In genomic region chr16:19213885-19214284, GRCh38 we compare ENCODE assay signal across 17 cellular contexts. TPM values are rescaled to one million over a fixed set of nuclear protein-coding genes. Genes with fewer than 3 reads are reported as not detected.
DNase-seq lines count a peak whose midpoint lies in the region; ATAC-seq and TF ChIP-seq lines count a peak whose summit lies in the region.
"Had no signal": no experiment of that assay in that cellular context is flagged by ENCODE, and none has a peak within 500 bp of the region (broad histone marks: within the 10 kb centered on the region; RNA-seq: fewer than 3 reads in every experiment).

No MANE protein-coding gene starts in this region.

- H3K27ac ChIP-seq in SK-N-SH (ENCODE audit: low read depth in 2 of 2, low read length in 1 of 2) (no peak overlapping the region), HEK293 (ENCODE audit: extremely low read depth, low read depth, low read length) (no peak overlapping the region), PC-3 (ENCODE audit: low read length) (no peak overlapping the region), liver (ENCODE audit: low read depth in 1 of 2, low read length in 2 of 2) (no peak overlapping the region)
- H3K27ac ChIP-seq: left ventricle myocardium inferior had no signal

- POLR2A ChIA-PET in SK-N-SH (lab: Yijun Ruan, JAX), result no interaction called here
- POLR2A ChIA-PET in HEK293 (lab: Yijun Ruan, JAX), result no interaction called here
- POLR2A ChIA-PET in PC-3 (lab: Charles Lee; ENCODE audit: unreplicated experiment), result no interaction called here

- no peaks in the 10 kb centered on the region for H3K9me2 ChIP-seq in SK-N-SH
- no peaks in the 10 kb centered on the region for H3K9me2 ChIP-seq in PC-3 (replicated peaks; ENCODE audit: low read length)

- TF ChIP-seq CTCF in SK-N-SH (IDR thresholded peaks at IDR 0.05), result no peak
- no peak for TF ChIP-seq CTCF in HEK293 (tag by site-specific recombination; IDR thresholded peaks at IDR 0.05)
- peak; percentile 32; the same call in 1 of the 2 replicates for TF ChIP-seq CTCF in PC-3 (conservative IDR thresholded peaks at IDR 0.05; ENCODE audit: low read depth, low read length)
- TF ChIP-seq CTCF in liver (IDR thresholded peaks at IDR 0.05; ENCODE audit: low read depth, low read length, missing input control), result peak; percentile 14
- no peak for TF ChIP-seq CTCF in osteocyte (IDR thresholded peaks at IDR 0.05)

- H3K36me3 Mint-ChIP-seq in osteocyte (ENCODE audit: unreplicated experiment), result no peaks in the 10 kb centered on the region

- H3K9me3 ChIP-seq in SK-N-SH, result no peaks in the 10 kb centered on the region
- H3K9me3 ChIP-seq in HEK293 (ENCODE audit: control insufficient read depth, insufficient read depth, low read depth, low read length), result no peaks in the 10 kb centered on the region
- H3K9me3 ChIP-seq in PC-3 (ENCODE audit: low read length), result no peaks in the 10 kb centered on the region
- H3K9me3 ChIP-seq in liver (ENCODE audit: control insufficient read depth in 4 of 4, low read length in 3 of 4), result no peaks in the 10 kb centered on the region
- H3K9me3 ChIP-seq: Caco-2 had no signal

- H3K36me3 ChIP-seq in SK-N-SH (replicated peaks in 1 of 2; ENCODE audit: control insufficient read depth in 1 of 2, insufficient read depth in 2 of 2, low read length in 1 of 2), result no peaks in the 10 kb centered on the region
- no peaks in the 10 kb centered on the region for H3K36me3 ChIP-seq in HEK293 (ENCODE audit: control insufficient read depth in 2 of 2, insufficient read depth in 1 of 2, low read length in 2 of 2)
- no peaks in the 10 kb centered on the region; the same call in 1 of the 2 replicates for H3K36me3 ChIP-seq in PC-3 (ENCODE audit: low read depth, low read length)
- H3K36me3 ChIP-seq in liver (ENCODE audit: control insufficient read depth in 4 of 4, insufficient read depth in 3 of 4, low read depth in 1 of 4, low read length in 3 of 4), result peaks cover 0 to 2% (median 0%) of the 10 kb centered on the region in 4 donors

- H3K79me2 ChIP-seq in SK-N-SH (ENCODE audit: insufficient read depth) (no peaks in the 10 kb centered on the region), PC-3 (ENCODE audit: low read length) (no peaks in the 10 kb centered on the region)

- intact Hi-C loops in PC-3 (cut with micrococcal nuclease), result no loop called here

- no TSS peak for BruUV-seq in PC-3 (replicated peaks; lab: Mats Ljungman, UMichigan)

- no peak overlapping the region for H3K27ac Mint-ChIP-seq in osteocyte (ENCODE audit: unreplicated experiment)
- H3K27ac Mint-ChIP-seq: progenitor cell of endocrine pancreas had no signal

- H3F3A ChIP-seq in SK-N-SH (replicated peaks; ENCODE audit: insufficient read depth) (no peaks in the 10 kb centered on the region), PC-3 (ENCODE audit: low read length, unreplicated experiment) (no peaks in the 10 kb centered on the region)

- no peaks in the 10 kb centered on the region for H3K9me3 Mint-ChIP-seq in osteocyte (ENCODE audit: unreplicated experiment)

- no peak overlapping the region for H2AFZ ChIP-seq in SK-N-SH (ENCODE audit: low read depth)
- H2AFZ ChIP-seq in PC-3 (ENCODE audit: low read length), result no peak overlapping the region

- ATAC-seq in SK-N-SH treated with all-trans-retinoic acid at 6 μM for 48 hours (no peak), PC-3 (no peak)

- H3K27me3 Mint-ChIP-seq in osteocyte (ENCODE audit: unreplicated experiment), result peaks cover 3% of the 10 kb centered on the region
- H3K27me3 Mint-ChIP-seq: progenitor cell of endocrine pancreas had no signal

- no peak overlapping the region for H3K9ac ChIP-seq in SK-N-SH
- no peak overlapping the region for H3K9ac ChIP-seq in PC-3 (ENCODE audit: low read length)
- H3K9ac ChIP-seq in liver (ENCODE audit: low read depth in 1 of 2, low read length in 2 of 2), result no peak overlapping the region

- H3K4me1 ChIP-seq in SK-N-SH (ENCODE audit: control insufficient read depth in 1 of 2, insufficient read depth in 2 of 2, low read depth in 1 of 2, low read length in 1 of 2), result no peaks in the 10 kb centered on the region
- H3K4me1 ChIP-seq in HEK293 (ENCODE audit: control insufficient read depth, insufficient read depth, low read length), result no peaks in the 10 kb centered on the region
- H3K4me1 ChIP-seq in PC-3 (ENCODE audit: insufficient read depth, low read length), result peaks cover 11% of the 10 kb centered on the region
- H3K4me1 ChIP-seq in liver (ENCODE audit: control insufficient read depth in 4 of 4, insufficient read depth in 4 of 4, low read length in 3 of 4), result no peaks in the 10 kb centered on the region
- H3K4me1 ChIP-seq: Caco-2, left ventricle myocardium inferior had no signal

- H3K27me3 ChIP-seq in SK-N-SH (ENCODE audit: insufficient read depth) (no peaks in the 10 kb centered on the region), PC-3 (ENCODE audit: low read length) (no peaks in the 10 kb centered on the region), liver (ENCODE audit: control insufficient read depth in 4 of 4, insufficient read depth in 4 of 4, low read length in 3 of 4) (no peaks in the 10 kb centered on the region)

- H3K4me3 Mint-ChIP-seq in osteocyte (ENCODE audit: unreplicated experiment), result no peak overlapping the region

- H3K4me2 ChIP-seq in SK-N-SH, result no peak overlapping the region
- H3K4me2 ChIP-seq in PC-3 (ENCODE audit: low read length), result no peak overlapping the region

- TF ChIP-seq EP300 in SK-N-SH (IDR thresholded peaks at IDR 0.05; ENCODE audit: borderline replicate concordance in 1 of 2, low read depth in 1 of 2, low read length in 1 of 2), result no peak

- CTCF ChIA-PET in SK-N-SH (lab: Yijun Ruan, JAX), result interaction anchor here (0.7 to 1.7 kb wide), 4 partner anchors 15 to 159 kb away, joined by 3 to 6 read pairs (median 4); no protein-coding TSS in a partner anchor
- CTCF ChIA-PET in HEK293 (lab: Yijun Ruan, JAX), result interaction anchor here (0.6 to 2.0 kb wide), 4 partner anchors 9 to 341 kb away, joined by 3 to 7 read pairs (median 4); no protein-coding TSS in a partner anchor
- CTCF ChIA-PET in PC-3 (lab: Charles Lee), result no interaction called here

- DNase-seq in SK-N-SH, result no peak
- DNase-seq in PC-3, result no peak
- no peak for DNase-seq in COLO829 (ENCODE audit: low spot score)
- no peak for DNase-seq in osteocyte (ENCODE audit: extremely low spot score, unreplicated experiment)
- no peak for DNase-seq in NCI-H2029 treated with DMSO at 0.1 percent for 48 hours (lab: John Stamatoyannopoulos, UW)
- DNase-seq: cerebellar nuclear complex; foreskin melanocyte; left ventricle myocardium inferior; NCI-H2029; stimulated activated naive CD4-positive, alpha-beta T cell treated with Interleukin-2 at 50 U/mL for 16 hours; T-helper 9 cell had no signal

- H3K4me1 Mint-ChIP-seq in osteocyte (ENCODE audit: unreplicated experiment), result no peaks in the 10 kb centered on the region

- H3K4me3 ChIP-seq in SK-N-SH (ENCODE audit: low read depth in 2 of 2, low read length in 1 of 2), result no peak overlapping the region
- H3K4me3 ChIP-seq in HEK293 (ENCODE audit: low read depth, low read length), result no peak overlapping the region
- no peak overlapping the region for H3K4me3 ChIP-seq in PC-3 (ENCODE audit: low read length)
- no peak overlapping the region for H3K4me3 ChIP-seq in liver (ENCODE audit: low read depth in 1 of 3, low read length in 3 of 3)
- H3K4me3 ChIP-seq: left ventricle myocardium inferior had no signal

- H4K20me1 ChIP-seq in SK-N-SH (ENCODE audit: insufficient read depth) (no peaks in the 10 kb centered on the region), PC-3 (ENCODE audit: low read length) (no peaks in the 10 kb centered on the region)

- TF ChIP-seq RAD21 in SK-N-SH (IDR thresholded peaks at IDR 0.05; ENCODE audit: low read length), result peak; percentile 30
- peak; percentile 19 to 46 for TF ChIP-seq RAD21 in liver (IDR thresholded peaks at IDR 0.05)

TF ChIP-seq in SK-N-SH, 30 proteins besides CTCF, POLR2A, EP300 and RAD21 (continues in another document):
- TF ChIP-seq EZH2phosphoT487 (IDR thresholded peaks at IDR 0.05; ENCODE audit: borderline replicate concordance, low read depth) (no peak), ELF1 (IDR thresholded peaks at IDR 0.05) (no peak), CHD2 (IDR thresholded peaks at IDR 0.05; ENCODE audit: low read length, partially characterized antibody) (no peak), MEF2A (IDR thresholded peaks at IDR 0.05; ENCODE audit: borderline replicate concordance, low read depth) (no peak), MXI1 (IDR thresholded peaks at IDR 0.05; ENCODE audit: low read depth, low read length) (no peak)

TF ChIP-seq in SK-N-SH treated with all-trans-retinoic acid at 6 μM for 48 hours, 23 proteins besides CTCF, POLR2A, EP300 and RAD21 (continues in another document):
- TF ChIP-seq ESRRG (CRISPR knock-in tag; IDR thresholded peaks at IDR 0.05) (no peak), SNAI2 (CRISPR knock-in tag; IDR thresholded peaks at IDR 0.05) (no peak), PPARA (CRISPR knock-in tag; IDR thresholded peaks at IDR 0.05; ENCODE audit: borderline replicate concordance) (no peak), TOX (CRISPR knock-in tag; IDR thresholded peaks at IDR 0.05; ENCODE audit: borderline replicate concordance) (no peak), ZNF565 (CRISPR knock-in tag; conservative IDR thresholded peaks at IDR 0.05; ENCODE audit: low read depth) (no peak), ZFP30 (CRISPR knock-in tag; IDR thresholded peaks at IDR 0.05) (no peak)

TF ChIP-seq in HEK293, 187 proteins besides CTCF, POLR2A, EP300 and RAD21 (continues in another document):
- no peak for TF ChIP-seq ZNF138 (tag by site-specific recombination; IDR thresholded peaks at IDR 0.05; ENCODE audit: borderline replicate concordance)

TF ChIP-seq in liver, 16 proteins besides CTCF, POLR2A, EP300 and RAD21 (continues in another document):
- TF ChIP-seq FOXA1 (IDR thresholded peaks at IDR 0.05), result no peak
- no peak for TF ChIP-seq JUND (IDR thresholded peaks at IDR 0.05)
- no peak for TF ChIP-seq ATF3 (IDR thresholded peaks at IDR 0.05)
- TF ChIP-seq HNF4A (conservative IDR thresholded peaks at IDR 0.05), result no peak

RNA-seq across cellular contexts. Expression of gene SYT17, which starts 45.8 kb away (rescaled TPM):
- polyA plus RNA-seq in SK-N-SH (2012; rRNA removed), result 0.21 and 0.39 TPM in 2 replicates
- 0.23 and 0.33 TPM in 2 replicates for polyA plus RNA-seq in SK-N-SH (2012; cell fraction: cytosol; rRNA removed)
- 0.50 and 0.66 TPM in 2 replicates for polyA plus RNA-seq in SK-N-SH (2012; cell fraction: nucleus; rRNA removed)
- total RNA-seq in PC-3 (2014; rRNA removed), result 10.8 and 11.8 TPM in 2 replicates
- 1 to 10 TPM; 2.5 to 4.9 TPM for total RNA-seq in liver
- 1 to 10 TPM; 6.1 to 7.7 TPM for polyA plus RNA-seq in liver
- not detected in 2 replicates for total RNA-seq in osteocyte
- total RNA-seq: activated CD8-positive, alpha-beta memory T cell treated with anti-CD3 and anti-CD28 coated beads for 36 hours had no signal

Comparison
In these comparisons a context has a peak if more than half of its experiments do, and no peak if none do; other contexts are left out.
1. CTCF ChIP-seq: peak in PC-3 (single experiment) and liver (single experiment); none in SK-N-SH (single experiment), HEK293 (single experiment) and osteocyte (single experiment).